In genomic region chr6:162249907-162250642, GRCh38 we compare ENCODE assay signal across 2 cellular contexts.
A peak's percentile ranks its signal among the peaks of the same experiment; 100 is the strongest.
TF ChIP-seq lines count a peak whose summit lies in the region.

No MANE protein-coding gene starts in this region.

TF ChIP-seq in HepG2, 621 proteins besides CTCF, POLR2A, EP300 and RAD21 (continued from another document and continues in another):
- TF ChIP-seq HMG20A (CRISPR knock-in tag; IDR thresholded peaks at IDR 0.05; ENCODE audit: borderline replicate concordance) (peak; percentile 54; the same call in 1 of the 2 replicates), FOXP1 (IDR thresholded peaks at IDR 0.05) (no peak), FOXP1 (CRISPR knock-in tag; IDR thresholded peaks at IDR 0.05) (peak; percentile 80; the same call in 1 of the 2 replicates), NR2F2 (IDR thresholded peaks at IDR 0.05; ENCODE audit: borderline replicate concordance, low read depth) (peak; percentile 32; the same call in 1 of the 2 replicates), RCOR2 (CRISPR knock-in tag; IDR thresholded peaks at IDR 0.05) (no peak), FOXA3 (CRISPR knock-in tag; IDR thresholded peaks at IDR 0.05) (peak; percentile 63; the same call in 1 of the 2 replicates), CREM (IDR thresholded peaks at IDR 0.05) (peak; percentile 34; the same call in 1 of the 2 replicates), CREM (CRISPR knock-in tag; IDR thresholded peaks at IDR 0.05) (no peak), HMGXB3 (CRISPR knock-in tag; IDR thresholded peaks at IDR 0.05; ENCODE audit: borderline replicate concordance) (no peak), KLF6 (CRISPR knock-in tag; IDR thresholded peaks at IDR 0.05) (no peak), HDAC1 (CRISPR knock-in tag; IDR thresholded peaks at IDR 0.05) (peak; percentile 46; the same call in 1 of the 2 replicates), ZSCAN20 (CRISPR knock-in tag; IDR thresholded peaks at IDR 0.05; ENCODE audit: borderline replicate concordance) (no peak), ZNF770 (CRISPR knock-in tag; IDR thresholded peaks at IDR 0.05) (peak; percentile 88), PITX1 (CRISPR knock-in tag; IDR thresholded peaks at IDR 0.05) (no peak), TCF7 (IDR thresholded peaks at IDR 0.05; ENCODE audit: low read depth) (peak; percentile 87), NFYC (CRISPR knock-in tag; IDR thresholded peaks at IDR 0.05) (no peak), AHDC1 (CRISPR knock-in tag; IDR thresholded peaks at IDR 0.05; ENCODE audit: borderline replicate concordance) (peak; percentile 64; the same call in 1 of the 2 replicates)

TF ChIP-seq in SK-N-SH treated with all-trans-retinoic acid at 6 μM for 48 hours, 23 proteins besides CTCF, POLR2A, EP300 and RAD21 (continued from another document):
- TF ChIP-seq POU6F1 (CRISPR knock-in tag; IDR thresholded peaks at IDR 0.05; ENCODE audit: borderline replicate concordance, low read depth) (no peak), ZFP30 (CRISPR knock-in tag; IDR thresholded peaks at IDR 0.05) (no peak), ZFP3 (CRISPR knock-in tag; IDR thresholded peaks at IDR 0.05) (no peak), BACH2 (CRISPR knock-in tag; IDR thresholded peaks at IDR 0.05; ENCODE audit: borderline replicate concordance) (no peak), PPARA (CRISPR knock-in tag; IDR thresholded peaks at IDR 0.05; ENCODE audit: borderline replicate concordance) (no peak), RARB (CRISPR knock-in tag; IDR thresholded peaks at IDR 0.05) (no peak), CSRNP3 (CRISPR knock-in tag; IDR thresholded peaks at IDR 0.05) (no peak), ISL1 (CRISPR knock-in tag; IDR thresholded peaks at IDR 0.05) (no peak), TOX (CRISPR knock-in tag; IDR thresholded peaks at IDR 0.05; ENCODE audit: borderline replicate concordance) (no peak), TSHZ2 (CRISPR knock-in tag; IDR thresholded peaks at IDR 0.05) (no peak), CSDC2 (CRISPR knock-in tag; IDR thresholded peaks at IDR 0.05) (no peak)
TF ChIP-seq in SK-N-SH treated with all-trans-retinoic acid at 6 μM for 48 hours: peak in this region for 0.
